ENCODE assay signal across 21 cellular contexts in the genomic region with DNA sequence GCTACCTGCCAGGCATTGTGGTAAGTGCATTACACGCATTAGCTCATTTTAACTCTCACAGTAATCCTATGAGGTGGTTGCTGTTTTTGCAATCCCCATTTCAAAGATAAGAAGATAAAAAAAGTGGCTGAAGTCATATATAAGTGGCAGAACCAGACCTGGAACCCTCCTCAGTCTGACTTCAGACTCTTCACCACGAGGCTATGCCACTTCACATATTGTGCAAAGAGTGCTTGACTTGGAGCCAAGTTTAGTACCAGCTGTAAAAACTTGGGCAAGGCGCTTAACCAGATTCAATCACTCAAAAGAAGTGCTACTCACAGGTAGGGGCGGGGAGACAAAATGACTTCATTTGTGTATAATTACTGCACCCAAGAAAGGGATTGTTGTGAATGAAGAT. TPM values are rescaled to one million over a fixed set of nuclear protein-coding genes. Genes with fewer than 3 reads are reported as not detected.
A peak's percentile ranks its signal among the peaks of the same experiment; 100 is the strongest.
DNase-seq lines count a peak whose midpoint lies in the region; ATAC-seq and TF ChIP-seq lines count a peak whose summit lies in the region.
"Had no signal": no experiment of that assay in that cellular context is flagged by ENCODE, and none has a peak within 500 bp of the region (broad histone marks: within the 10 kb centered on the region; RNA-seq: fewer than 3 reads in every experiment).

No MANE protein-coding gene starts in this region.

- H3K36me3 ChIP-seq in PC-9 (ENCODE audit: low read depth) (no peaks in the 10 kb centered on the region), lung (ENCODE audit: control insufficient read depth in 2 of 2, insufficient read depth in 2 of 2, low read length in 2 of 2) (no peaks in the 10 kb centered on the region), Karpas-422 (ENCODE audit: insufficient read depth, low read length) (no peaks in the 10 kb centered on the region)

- CTCF ChIA-PET in PC-9 (lab: Charles Lee): no interaction called here

- POLR2A ChIA-PET in PC-9 (lab: Charles Lee; ENCODE audit: unreplicated experiment): interaction anchor here (0.6 kb wide), 1 partner anchor 788 kb away, joined by 6 read pairs; no protein-coding TSS in a partner anchor

- no peak overlapping the region for H2AFZ ChIP-seq in PC-9
- H2AFZ ChIP-seq in Karpas-422 (ENCODE audit: low read length): no peak overlapping the region
- H2AFZ ChIP-seq: GM23338 had no signal

- no TSS peak for BruUV-seq in PC-9 (replicated peaks; lab: Mats Ljungman, UMichigan)

- H3K9me3 ChIP-seq in PC-9 (ENCODE audit: insufficient read depth, low read depth) (no peaks in the 10 kb centered on the region), lung (ENCODE audit: control insufficient read depth in 2 of 2, insufficient read depth in 1 of 2, low read length in 1 of 2) (no peaks in the 10 kb centered on the region), Karpas-422 (ENCODE audit: low read length) (no peaks in the 10 kb centered on the region)

- H3K4me3 ChIP-seq in LNCaP clone FGC (ENCODE audit: low read depth, low read length) (no peak overlapping the region), PC-9 (no peak overlapping the region), lung (no peak overlapping the region), Karpas-422 (ENCODE audit: low read length) (no peak overlapping the region)
- H3K4me3 ChIP-seq: GM23338 had no signal

- H3K27me3 ChIP-seq in PC-9 (ENCODE audit: insufficient read depth, low read depth) (peaks cover 54% of the 10 kb centered on the region), lung (ENCODE audit: control insufficient read depth, insufficient read depth) (no peaks in the 10 kb centered on the region), Karpas-422 (ENCODE audit: low read length) (no peaks in the 10 kb centered on the region)

- H4K20me1 ChIP-seq in PC-9 (ENCODE audit: insufficient read depth): no peaks in the 10 kb centered on the region
- no peaks in the 10 kb centered on the region for H4K20me1 ChIP-seq in Karpas-422 (ENCODE audit: insufficient read depth, low read depth, low read length)

- WGBS in lung, 2 donors: 56 to 70% methylated on average over 4 of the region's 4 CpGs

- H3K9ac ChIP-seq in Karpas-422 (ENCODE audit: low read length): no peak overlapping the region

- H3K4me2 ChIP-seq in PC-9: peak overlapping the region; percentile 11; the same call in 1 of the 2 replicates
- H3K4me2 ChIP-seq in Karpas-422 (ENCODE audit: low read depth, low read length, poor library complexity, severe bottlenecking): no peak overlapping the region
- H3K4me2 ChIP-seq: GM23338 had no signal

- no peak for TF ChIP-seq CTCF in LNCaP clone FGC (IDR thresholded peaks at IDR 0.05; ENCODE audit: control insufficient read depth, extremely low read depth, insufficient read depth)
- no peak for TF ChIP-seq CTCF in PC-9 (conservative IDR thresholded peaks at IDR 0.05)
- TF ChIP-seq CTCF in lung (IDR thresholded peaks at IDR 0.05; ENCODE audit: control extremely low read depth, extremely low read depth): no peak

- peak; percentile 73 for ATAC-seq in lung (ENCODE audit: insufficient read depth, low FRiP score)
- ATAC-seq: CD8-positive, alpha-beta T cell; GM23338; HCT116; Panc1; Right ventricle myocardium inferior had no signal

- intact Hi-C loops in PC-9 (cut with micrococcal nuclease; ENCODE audit: unreplicated experiment): no loop called here

- H3K9me2 ChIP-seq in PC-9 (ENCODE audit: insufficient read depth): no peaks in the 10 kb centered on the region
- no peaks in the 10 kb centered on the region for H3K9me2 ChIP-seq in Karpas-422 (replicated peaks; ENCODE audit: insufficient read depth, low read length)

- no peaks in the 10 kb centered on the region for H3K79me2 ChIP-seq in PC-9 (ENCODE audit: low read depth)
- H3K79me2 ChIP-seq in Karpas-422 (ENCODE audit: low read length): no peaks in the 10 kb centered on the region

- DNase-seq in NCI-H2029 (lab: John Stamatoyannopoulos, UW): peak; percentile 7
- no peak for DNase-seq in NCI-H2029 treated with DMSO at 0.1 percent for 48 hours (lab: John Stamatoyannopoulos, UW)
- peak; percentile 38 for DNase-seq in LNCaP clone FGC (ENCODE audit: low read depth)
- DNase-seq in PC-9: peak; percentile 3 to 92
- peak; percentile 82 for DNase-seq in lung (ENCODE audit: low spot score)
- no peak for DNase-seq in Karpas-422
- DNase-seq in activated CD4-positive, alpha-beta T cell treated with anti-CD3 and anti-CD28 coated beads, Interleukin-2, amount 50 U/mL, for 48 hours: no peak
- DNase-seq in activated CD8-positive, alpha-beta memory T cell treated with anti-CD3 and anti-CD28 coated beads for 24 hours: no peak
- DNase-seq: CD8-positive, alpha-beta T cell; GF-D8; NCI-H1092; NCI-H187 treated with DMSO at 0.1 percent for 48 hours; NCI-H345; NCI-H774 had no signal

- H3F3A ChIP-seq in PC-9 (ENCODE audit: insufficient read depth, low read depth): peaks cover 8% of the 10 kb centered on the region; the same call in 1 of the 2 replicates

- H3K4me1 ChIP-seq in PC-9 (replicated peaks; ENCODE audit: insufficient read depth): 0 out of 2 replicates have a peak, but pooled peaks cover 5% of the 10 kb centered on the region
- H3K4me1 ChIP-seq in lung (ENCODE audit: control insufficient read depth in 2 of 2, insufficient read depth in 2 of 2, low read length in 2 of 2): no peaks in the 10 kb centered on the region
- H3K4me1 ChIP-seq in Karpas-422 (ENCODE audit: low read length): no peaks in the 10 kb centered on the region

- H3K27ac ChIP-seq in PC-9: no peak overlapping the region
- no peak overlapping the region for H3K27ac ChIP-seq in lung (ENCODE audit: low read depth in 1 of 2, low read length in 1 of 2)
- H3K27ac ChIP-seq in Karpas-422 (ENCODE audit: low read length): no peak overlapping the region

RNA-seq across cellular contexts. Expression of a gene that starts 15.3 kb away (rescaled TPM):
- not detected in 2 replicates for total RNA-seq in PC-9 (2021)
- total RNA-seq in lung: not detected
- polyA plus RNA-seq in lung: not detected
- not detected in 2 replicates for total RNA-seq in Karpas-422 (2014; rRNA removed; shearing (Covaris generic); ENCODE audit: low replicate concordance)
- total RNA-seq: A172; CD8-positive, alpha-beta T cell; GM23338; M059J; Right ventricle myocardium inferior had no signal
- polyA plus RNA-seq: BJ, GM23338 had no signal

RNA-seq across cellular contexts. Expression of a gene that starts 25.6 kb away (rescaled TPM):
- total RNA-seq in PC-9 (2021): 76.0 and 81.9 TPM in 2 replicates
- 100 to 1,000 TPM in 1 of 2 donors, 10 to 100 TPM in 1; 84.3 to 117 TPM for total RNA-seq in lung
- polyA plus RNA-seq in lung: 10 to 100 TPM; 48.8 to 59.9 TPM
- total RNA-seq in Karpas-422 (2014; rRNA removed; shearing (Covaris generic); ENCODE audit: low replicate concordance): 63.5 and 110 TPM in 2 replicates

RNA-seq across cellular contexts. Expression of a gene that starts 36.9 kb away (rescaled TPM):
- 75.9 and 76.5 TPM in 2 replicates for total RNA-seq in PC-9 (2021)
- 10 to 100 TPM; 62.2 to 65.3 TPM for total RNA-seq in lung
- 10 to 100 TPM; 20.5 to 70.6 TPM for polyA plus RNA-seq in lung
- total RNA-seq in Karpas-422 (2014; rRNA removed; shearing (Covaris generic); ENCODE audit: low replicate concordance): 39.8 and 63.4 TPM in 2 replicates

Comparison
In these comparisons a context has a peak if more than half of its experiments do, and no peak if none do; other contexts are left out.
1. DNase-seq: peak in NCI-H2029 (single experiment), LNCaP clone FGC (single experiment), PC-9 (2 of 2) and lung (single experiment); none in NCI-H2029 treated with DMSO at 0.1 percent for 48 hours (single experiment), Karpas-422 (single experiment), activated CD4-positive, alpha-beta T cell treated with anti-CD3 and anti-CD28 coated beads, Interleukin-2, amount 50 U/mL, for 48 hours (0 of 2) and activated CD8-positive, alpha-beta memory T cell treated with anti-CD3 and anti-CD28 coated beads for 24 hours (single experiment).